39 cellular contexts compared by ENCODE assay signal in genomic region chr10:84850826-84851225, GRCh38.
"Had no signal": no experiment of that assay in that cellular context is flagged by ENCODE, and none has a peak within 500 bp of the region (broad histone marks: within the 10 kb centered on the region; RNA-seq: fewer than 3 reads in every experiment).

No MANE protein-coding gene starts in this region.

- H3K4me3 ChIP-seq: adrenal gland, ascending aorta, body of pancreas, breast epithelium, cardiac muscle cell had no signal

- H3K27ac ChIP-seq: adrenal gland, ascending aorta, body of pancreas, brain microvascular endothelial cell, breast epithelium, cardiac muscle cell had no signal

- H3K9me3 Mint-ChIP-seq: activated naive CD4-positive, alpha-beta T cell treated with anti-CD3 and anti-CD28 coated beads for 36 hours; activated naive CD4-positive, alpha-beta T cell treated with anti-CD3 and anti-CD28 coated beads, Interleukin-2, amount 10 ng/mL, durations not matched to agents 7 days and 5 days; activated naive CD4-positive, alpha-beta T cell treated with anti-CD3 and anti-CD28 coated beads, Interleukin-2, amount 50 U/mL, for 24 hours; activated naive CD4-positive, alpha-beta T cell treated with anti-CD3 and anti-CD28 coated beads, Interleukin-2, amount 50 U/mL, for 72 hours; activated naive CD8-positive, alpha-beta T cell treated with anti-CD3 and anti-CD28 coated beads for 36 hours; activated naive CD8-positive, alpha-beta T cell treated with anti-CD3 and anti-CD28 coated beads, Interleukin-2, amount 10 ng/mL, durations not matched to agents 7 days and 5 days; activated naive CD8-positive, alpha-beta T cell treated with anti-CD3 and anti-CD28 coated beads, Interleukin-2, amount 50 U/mL, for 24 hours; activated T-cell treated with anti-CD3 and anti-CD28 coated beads, Interleukin-2, amount 50 U/mL, for 24 hours; activated T-cell treated with anti-CD3 and anti-CD28 coated beads, Interleukin-2, amount 50 U/mL, for 4 hours; activated T-helper 1 cell treated with anti-CD3 and anti-CD28 coated beads, Interleukin-12 subunit alpha, Interleukin-12 subunit beta, Interleukin-2, Interleukin-4 antibody, amounts not matched to agents 30 ng/mL and 10 ng/mL and 1 ng/mL, durations not matched to agents 14 hours and 24 hours and 36 hours; activated T-helper 17 cell treated with anti-CD3 and anti-CD28 coated beads, Interleukin-2, amount 50 U/mL, for 72 hours; activated T-helper 2 cell treated with anti-CD3 and anti-CD28 coated beads, Interferon-gamma antibody, Interleukin-2, Interleukin-4, amounts not matched to agents 10 μg/mL and 5 μg/mL and 100 μg/mL, durations not matched to agents 14 hours and 24 hours and 36 hours; brain; central memory CD8-positive, alpha-beta T cell had no signal

- ATAC-seq: activated naive CD4-positive, alpha-beta T cell treated with anti-CD3 and anti-CD28 coated beads, Interleukin-2, amount 50 U/mL, for 72 hours; activated naive CD8-positive, alpha-beta T cell treated with anti-CD3 and anti-CD28 coated beads, Interleukin-2, amount 50 U/mL, for 24 hours; activated T-cell treated with anti-CD3 and anti-CD28 coated beads, Interleukin-2, amount 50 U/mL, for 4 hours; activated T-cell treated with anti-CD3 and anti-CD28 coated beads, Interleukin-2, amount 50 U/mL, for 72 hours; activated T-helper 17 cell treated with anti-CD3 and anti-CD28 coated beads, Interleukin-2, amount 50 U/mL, for 72 hours; body of pancreas had no signal

- H3K27me3 Mint-ChIP-seq: activated naive CD4-positive, alpha-beta T cell treated with anti-CD3 and anti-CD28 coated beads, Interleukin-2, amount 10 ng/mL, durations not matched to agents 7 days and 5 days; activated naive CD4-positive, alpha-beta T cell treated with anti-CD3 and anti-CD28 coated beads, Interleukin-2, amount 50 U/mL, for 24 hours; activated naive CD8-positive, alpha-beta T cell treated with anti-CD3 and anti-CD28 coated beads for 36 hours; activated naive CD8-positive, alpha-beta T cell treated with anti-CD3 and anti-CD28 coated beads, Interleukin-2, amount 10 ng/mL, durations not matched to agents 7 days and 5 days; activated T-cell treated with anti-CD3 and anti-CD28 coated beads, Interleukin-2, amount 50 U/mL, for 24 hours; activated T-helper 17 cell treated with anti-CD3 and anti-CD28 coated beads, Interleukin-2, amount 50 U/mL, for 72 hours; central memory CD8-positive, alpha-beta T cell had no signal

- H3K27ac Mint-ChIP-seq: activated naive CD4-positive, alpha-beta T cell treated with anti-CD3 and anti-CD28 coated beads for 36 hours; activated naive CD4-positive, alpha-beta T cell treated with anti-CD3 and anti-CD28 coated beads, Interleukin-2, amount 10 ng/mL, durations not matched to agents 7 days and 5 days; activated naive CD4-positive, alpha-beta T cell treated with anti-CD3 and anti-CD28 coated beads, Interleukin-2, amount 50 U/mL, for 24 hours; activated naive CD4-positive, alpha-beta T cell treated with anti-CD3 and anti-CD28 coated beads, Interleukin-2, amount 50 U/mL, for 72 hours; activated naive CD8-positive, alpha-beta T cell; activated naive CD8-positive, alpha-beta T cell treated with anti-CD3 and anti-CD28 coated beads for 36 hours; activated naive CD8-positive, alpha-beta T cell treated with anti-CD3 and anti-CD28 coated beads, Interleukin-2, amount 10 ng/mL, durations not matched to agents 7 days and 5 days; activated naive CD8-positive, alpha-beta T cell treated with anti-CD3 and anti-CD28 coated beads, Interleukin-2, amount 50 U/mL, for 24 hours; activated T-cell treated with anti-CD3 and anti-CD28 coated beads, Interleukin-2, amount 50 U/mL, for 24 hours; activated T-cell treated with anti-CD3 and anti-CD28 coated beads, Interleukin-2, amount 50 U/mL, for 72 hours; activated T-helper 1 cell treated with anti-CD3 and anti-CD28 coated beads, Interleukin-12 subunit alpha, Interleukin-12 subunit beta, Interleukin-2, Interleukin-4 antibody, amounts not matched to agents 30 ng/mL and 10 ng/mL and 1 ng/mL, durations not matched to agents 14 hours and 24 hours and 36 hours; activated T-helper 17 cell treated with anti-CD3 and anti-CD28 coated beads, Interleukin-2, amount 50 U/mL, for 72 hours; activated T-helper 2 cell treated with anti-CD3 and anti-CD28 coated beads, Interferon-gamma antibody, Interleukin-2, Interleukin-4, amounts not matched to agents 10 μg/mL and 5 μg/mL and 100 μg/mL, durations not matched to agents 14 hours and 24 hours and 36 hours had no signal

- H3K9me3 ChIP-seq: adrenal gland, ascending aorta, body of pancreas, breast epithelium had no signal

- H3K4me1 ChIP-seq: adrenal gland, ascending aorta, body of pancreas, breast epithelium had no signal

- DNase-seq: activated effector memory CD4-positive, alpha-beta T cell treated with anti-CD3 and anti-CD28 coated beads, Interleukin-2, amount 50 U/mL, for 16 hours; activated effector memory CD4-positive, alpha-beta T cell treated with Interleukin-2 at 50 U/mL for 16 hours; activated gamma-delta T cell; activated gamma-delta T cell treated with Interleukin-2 at 50 U/mL for 16 hours; activated naive CD4-positive, alpha-beta T cell; activated naive CD4-positive, alpha-beta T cell treated with anti-CD3 and anti-CD28 coated beads for 36 hours; activated naive CD4-positive, alpha-beta T cell treated with anti-CD3 and anti-CD28 coated beads, Interleukin-2, amount 10 ng/mL, durations not matched to agents 7 days and 5 days; activated naive CD4-positive, alpha-beta T cell treated with anti-CD3 and anti-CD28 coated beads, Interleukin-2, amount 50 U/mL, for 16 hours; activated naive CD4-positive, alpha-beta T cell treated with Interleukin-2 at 50 U/mL for 16 hours; activated naive CD8-positive, alpha-beta T cell treated with anti-CD3 and anti-CD28 coated beads for 36 hours; activated naive CD8-positive, alpha-beta T cell treated with anti-CD3 and anti-CD28 coated beads, Interleukin-2, amount 10 ng/mL, durations not matched to agents 7 days and 5 days; activated naive CD8-positive, alpha-beta T cell treated with anti-CD3 and anti-CD28 coated beads, Interleukin-2, amount 50 U/mL, for 24 hours; activated T-cell treated with anti-CD3 and anti-CD28 coated beads for 4 hours; activated T-cell treated with anti-CD3 and anti-CD28 coated beads, Interleukin-2, amount 50 U/mL, for 1 hour; activated T-cell treated with anti-CD3 and anti-CD28 coated beads, Interleukin-2, amount 50 U/mL, for 24 hours; activated T-cell treated with anti-CD3 and anti-CD28 coated beads, Interleukin-2, amount 50 U/mL, for 4 hours; activated T-cell treated with anti-CD3 and anti-CD28 coated beads, Interleukin-2, amount 50 U/mL, for 48 hours; activated T-cell treated with anti-CD3 and anti-CD28 coated beads, Interleukin-2, amount 50 U/mL, for 72 hours; adrenal gland; amniotic stem cell; amygdala; anterior cingulate cortex; aorta; body of pancreas; brain microvascular endothelial cell; caudate nucleus; central memory CD4-positive, alpha-beta T cell; cerebellar nuclear complex had no signal

- H3K27me3 ChIP-seq: adrenal gland, ascending aorta, body of pancreas, brain microvascular endothelial cell, breast epithelium, cardiac muscle cell had no signal

- H3K36me3 Mint-ChIP-seq: activated naive CD4-positive, alpha-beta T cell treated with anti-CD3 and anti-CD28 coated beads, Interleukin-2, amount 10 ng/mL, durations not matched to agents 7 days and 5 days; activated naive CD4-positive, alpha-beta T cell treated with anti-CD3 and anti-CD28 coated beads, Interleukin-2, amount 50 U/mL, for 24 hours; activated naive CD4-positive, alpha-beta T cell treated with anti-CD3 and anti-CD28 coated beads, Interleukin-2, amount 50 U/mL, for 72 hours; activated naive CD8-positive, alpha-beta T cell; activated naive CD8-positive, alpha-beta T cell treated with anti-CD3 and anti-CD28 coated beads for 36 hours; activated naive CD8-positive, alpha-beta T cell treated with anti-CD3 and anti-CD28 coated beads, Interleukin-2, amount 10 ng/mL, durations not matched to agents 7 days and 5 days; brain had no signal

- H3K4me3 Mint-ChIP-seq: activated naive CD4-positive, alpha-beta T cell treated with anti-CD3 and anti-CD28 coated beads for 36 hours; activated naive CD4-positive, alpha-beta T cell treated with anti-CD3 and anti-CD28 coated beads, Interleukin-2, amount 10 ng/mL, durations not matched to agents 7 days and 5 days; activated naive CD4-positive, alpha-beta T cell treated with anti-CD3 and anti-CD28 coated beads, Interleukin-2, amount 50 U/mL, for 24 hours; activated naive CD8-positive, alpha-beta T cell; activated naive CD8-positive, alpha-beta T cell treated with anti-CD3 and anti-CD28 coated beads for 36 hours; activated naive CD8-positive, alpha-beta T cell treated with anti-CD3 and anti-CD28 coated beads, Interleukin-2, amount 10 ng/mL, durations not matched to agents 7 days and 5 days; activated naive CD8-positive, alpha-beta T cell treated with anti-CD3 and anti-CD28 coated beads, Interleukin-2, amount 50 U/mL, for 24 hours; activated T-cell treated with anti-CD3 and anti-CD28 coated beads, Interleukin-2, amount 50 U/mL, for 24 hours; activated T-cell treated with anti-CD3 and anti-CD28 coated beads, Interleukin-2, amount 50 U/mL, for 4 hours; activated T-cell treated with anti-CD3 and anti-CD28 coated beads, Interleukin-2, amount 50 U/mL, for 72 hours; activated T-helper 1 cell treated with anti-CD3 and anti-CD28 coated beads, Interleukin-12 subunit alpha, Interleukin-12 subunit beta, Interleukin-2, Interleukin-4 antibody, amounts not matched to agents 30 ng/mL and 10 ng/mL and 1 ng/mL, durations not matched to agents 14 hours and 24 hours and 36 hours; activated T-helper 17 cell treated with anti-CD3 and anti-CD28 coated beads, Interleukin-2, amount 50 U/mL, for 72 hours; brain; central memory CD8-positive, alpha-beta T cell had no signal

- H3K4me1 Mint-ChIP-seq: activated naive CD4-positive, alpha-beta T cell treated with anti-CD3 and anti-CD28 coated beads, Interleukin-2, amount 10 ng/mL, durations not matched to agents 7 days and 5 days; activated naive CD4-positive, alpha-beta T cell treated with anti-CD3 and anti-CD28 coated beads, Interleukin-2, amount 50 U/mL, for 24 hours; activated naive CD8-positive, alpha-beta T cell treated with anti-CD3 and anti-CD28 coated beads for 36 hours; activated naive CD8-positive, alpha-beta T cell treated with anti-CD3 and anti-CD28 coated beads, Interleukin-2, amount 10 ng/mL, durations not matched to agents 7 days and 5 days; activated naive CD8-positive, alpha-beta T cell treated with anti-CD3 and anti-CD28 coated beads, Interleukin-2, amount 50 U/mL, for 24 hours; activated T-helper 17 cell treated with anti-CD3 and anti-CD28 coated beads, Interleukin-2, amount 50 U/mL, for 72 hours; central memory CD8-positive, alpha-beta T cell had no signal

- H3K36me3 ChIP-seq: adrenal gland, ascending aorta, brain microvascular endothelial cell, breast epithelium, cardiac muscle cell had no signal
